Comparison of ENCODE assay signal across 22 cellular contexts in genomic region chr10:93313798-93314197, GRCh38.
A peak's percentile ranks its signal among the peaks of the same experiment; 100 is the strongest.
DNase-seq lines count a peak whose midpoint lies in the region; ATAC-seq and TF ChIP-seq lines count a peak whose summit lies in the region.
"Had no signal": no experiment of that assay in that cellular context is flagged by ENCODE, and none has a peak within 500 bp of the region (broad histone marks: within the 10 kb centered on the region; RNA-seq: fewer than 3 reads in every experiment).

No MANE protein-coding gene starts in this region.

- H3K36me3 ChIP-seq in brain microvascular endothelial cell (replicated peaks) = peaks cover 98% of the 10 kb centered on the region

- no peak overlapping the region for H3K4me3 ChIP-seq in brain microvascular endothelial cell (ENCODE audit: low read depth, low read length)
- H3K4me3 ChIP-seq: heart left ventricle had no signal

- no peaks in the 10 kb centered on the region for H3K27me3 ChIP-seq in brain microvascular endothelial cell (replicated peaks)
- H3K27me3 ChIP-seq: heart left ventricle had no signal

- DNase-seq in Caki2 (ENCODE audit: low read depth) = peak; percentile 22
- DNase-seq in LHCN-M2 (ENCODE audit: low read depth) = peak; percentile 26
- DNase-seq in brain microvascular endothelial cell = peak; percentile 16
- no peak for DNase-seq in Ammon's horn (ENCODE audit: low spot score)
- no peak for DNase-seq in RKO (ENCODE audit: low spot score)
- DNase-seq: activated CD8-positive, alpha-beta T cell treated with anti-CD3 and anti-CD28 coated beads, Interleukin-2, amount 10 ng/mL, durations not matched to agents 7 days and 5 days; activated naive CD8-positive, alpha-beta T cell treated with anti-CD3 and anti-CD28 coated beads, Interleukin-2, amount 10 ng/mL, durations not matched to agents 7 days and 5 days; effector CD8-positive, alpha-beta T cell; heart left ventricle; natural killer cell; NCI-H1417; NCI-H748 treated with DMSO at 0.1 percent for 48 hours; RPMI8226; stimulated activated CD4-positive, alpha-beta T cell treated with anti-CD3 and anti-CD28 coated beads, Interleukin-2, amount 100 ng/mL, for 24 hours; T-cell had no signal

- peak; percentile 72 for ATAC-seq in GM18868 (IDR thresholded peaks at IDR 0.05; ENCODE audit: unreplicated experiment)
- ATAC-seq in HG03565 (IDR thresholded peaks at IDR 0.05; ENCODE audit: unreplicated experiment) = no peak
- no peak for ATAC-seq in GM19455 (IDR thresholded peaks at IDR 0.05; ENCODE audit: unreplicated experiment)
- ATAC-seq: activated CD8-positive, alpha-beta T cell treated with anti-CD3 and anti-CD28 coated beads, Interleukin-2, amount 10 ng/mL, durations not matched to agents 7 days and 5 days; heart left ventricle; natural killer cell; T-cell; WTC11 had no signal

- in situ Hi-C loops in Caki2 (cut with HindIII; ENCODE audit: low pct_unique_long_range_greater_than_20kb, low sequenced_read_pairs) (no loop called here), brain microvascular endothelial cell (cut with HindIII; ENCODE audit: low pct_ligation_motif_present, low sequenced_read_pairs) (no loop called here)

- TF ChIP-seq CTCF in brain microvascular endothelial cell (IDR thresholded peaks at IDR 0.05; ENCODE audit: low read depth, low read length, missing control alignments) = no peak

- no peak overlapping the region for H3K27ac ChIP-seq in brain microvascular endothelial cell
- H3K27ac ChIP-seq: heart left ventricle, HL-60, KMS-11, parathyroid adenoma had no signal

Comparison
In these comparisons a context has a peak if more than half of its experiments do, and no peak if none do; other contexts are left out.
1. DNase-seq: peak in Caki2 (single experiment), LHCN-M2 (single experiment) and brain microvascular endothelial cell (single experiment); none in Ammon's horn (single experiment) and RKO (single experiment).